Comparison of ENCODE assay signal across 28 cellular contexts in the genomic region with DNA sequence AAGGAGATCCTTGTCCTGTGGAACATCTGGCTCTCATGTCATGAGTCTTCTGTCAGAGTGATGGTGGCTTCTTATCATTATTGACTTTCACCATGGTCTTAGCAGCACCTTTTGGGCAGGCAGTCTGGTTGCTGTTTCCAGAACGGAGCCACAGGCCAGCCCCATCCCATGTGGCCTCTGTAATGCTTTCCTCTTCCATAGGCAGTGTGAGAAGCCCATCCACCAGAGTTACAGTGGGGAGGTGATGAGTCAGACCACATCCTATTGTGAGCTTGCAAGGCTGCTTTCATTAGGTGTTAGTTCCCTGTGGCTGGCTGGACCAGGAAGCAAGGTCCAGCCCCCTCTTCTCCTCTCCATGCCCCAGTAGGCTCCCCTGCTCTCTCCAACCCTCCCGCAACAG. TPM values are rescaled to one million over a fixed set of nuclear protein-coding genes. Genes with fewer than 3 reads are reported as not detected.
A peak's percentile ranks its signal among the peaks of the same experiment; 100 is the strongest.
DNase-seq lines count a peak whose midpoint lies in the region; ATAC-seq and TF ChIP-seq lines count a peak whose summit lies in the region.
"Had no signal": no experiment of that assay in that cellular context is flagged by ENCODE, and none has a peak within 500 bp of the region (broad histone marks: within the 10 kb centered on the region; RNA-seq: fewer than 3 reads in every experiment).

No MANE protein-coding gene starts in this region.

- H2BK15ac ChIP-seq in neuronal stem cell (ENCODE audit: low read length) = no peak overlapping the region

- H3K14ac ChIP-seq in neuronal stem cell (ENCODE audit: low read length) = no peak overlapping the region

- H3K79me1 ChIP-seq in neuronal stem cell (ENCODE audit: low read depth, low read length) = no peaks in the 10 kb centered on the region

- peak overlapping the region; percentile 17 for H3K23ac ChIP-seq in neuronal stem cell (ENCODE audit: low read depth, low read length, poor library complexity)

- no peaks in the 10 kb centered on the region for H3K4me1 ChIP-seq in neuronal stem cell (ENCODE audit: control insufficient read depth in 2 of 2, insufficient read depth in 1 of 2, low read depth in 1 of 2, low read length in 2 of 2)
- H3K4me1 ChIP-seq: SJSA1, spleen had no signal

- H3K4me3 ChIP-seq in fibroblast of mammary gland (ENCODE audit: control insufficient read depth, low read depth, low read length) (no peak overlapping the region), neuronal stem cell (ENCODE audit: low read length in 2 of 2) (peak overlapping the region in 1 of 2 donors; percentile 29)
- H3K4me3 ChIP-seq: SJSA1, spleen had no signal

- H3K9me3 Mint-ChIP-seq in effector memory CD8-positive, alpha-beta T cell = no peaks in the 10 kb centered on the region
- H3K9me3 Mint-ChIP-seq: activated B cell treated with CpG ODN at 0.5 μM for 24 hours; activated CD4-positive, alpha-beta memory T cell treated with anti-CD3 and anti-CD28 coated beads, Interleukin-2, amount 10 ng/mL, durations not matched to agents 7 days and 5 days; activated naive CD4-positive, alpha-beta T cell treated with anti-CD3 and anti-CD28 coated beads for 36 hours; mesothelial cell of epicardium; T-helper 2 cell treated with Interferon-gamma antibody and Interleukin-4, amounts not matched to agents 5 μg/mL and 100 μg/mL, for 36 hours had no signal

- peaks cover 0 to 7% (median 0%) of the 10 kb centered on the region in 3 experiments for H3K27me3 ChIP-seq in neuronal stem cell (ENCODE audit: control insufficient read depth in 3 of 3, insufficient read depth in 3 of 3, low read depth in 1 of 3, low read length in 3 of 3)
- H3K27me3 ChIP-seq: SJSA1 had no signal

- no peaks in the 10 kb centered on the region for H3K9me3 ChIP-seq in neuronal stem cell (replicated peaks in 1 of 2; ENCODE audit: control insufficient read depth in 2 of 2, insufficient read depth in 1 of 2, low read depth in 1 of 2, low read length in 2 of 2)
- H3K9me3 ChIP-seq: SJSA1, spleen had no signal

- H3K4ac ChIP-seq in neuronal stem cell (ENCODE audit: low read length) = no peak overlapping the region

- H3K27ac Mint-ChIP-seq in effector memory CD8-positive, alpha-beta T cell = no peak overlapping the region
- H3K27ac Mint-ChIP-seq: activated B cell treated with CpG ODN at 0.5 μM for 24 hours; activated CD4-positive, alpha-beta memory T cell treated with anti-CD3 and anti-CD28 coated beads, Interleukin-2, amount 10 ng/mL, durations not matched to agents 7 days and 5 days; activated naive CD4-positive, alpha-beta T cell treated with anti-CD3 and anti-CD28 coated beads for 36 hours; CD14-positive monocyte; mesothelial cell of epicardium; T-helper 2 cell treated with Interferon-gamma antibody and Interleukin-4, amounts not matched to agents 5 μg/mL and 100 μg/mL, for 36 hours had no signal

- no peaks in the 10 kb centered on the region for H3K36me3 Mint-ChIP-seq in effector memory CD8-positive, alpha-beta T cell (ENCODE audit: insufficient read depth)
- H3K36me3 Mint-ChIP-seq: CD14-positive monocyte, mesothelial cell of epicardium had no signal

- TF ChIP-seq CTCF in fibroblast of mammary gland (conservative IDR thresholded peaks at IDR 0.05; ENCODE audit: control insufficient read depth, insufficient read depth, low read depth, low read length) = no peak

- no peak overlapping the region for H2BK12ac ChIP-seq in neuronal stem cell (ENCODE audit: low read length)

- H3K4me3 Mint-ChIP-seq in effector memory CD8-positive, alpha-beta T cell = no peak overlapping the region
- H3K4me3 Mint-ChIP-seq: activated B cell treated with CpG ODN at 0.5 μM for 24 hours; activated CD4-positive, alpha-beta memory T cell treated with anti-CD3 and anti-CD28 coated beads, Interleukin-2, amount 10 ng/mL, durations not matched to agents 7 days and 5 days; activated naive CD4-positive, alpha-beta T cell treated with anti-CD3 and anti-CD28 coated beads for 36 hours; CD14-positive monocyte; mesothelial cell of epicardium; T-helper 2 cell treated with Interferon-gamma antibody and Interleukin-4, amounts not matched to agents 5 μg/mL and 100 μg/mL, for 36 hours had no signal

- ATAC-seq in esophagus mucosa = no peak
- ATAC-seq in effector memory CD8-positive, alpha-beta T cell (replicated peaks) = no peak

- H2BK120ac ChIP-seq in neuronal stem cell (ENCODE audit: low read depth, low read length) = no peak overlapping the region

- no peak overlapping the region for H2AFZ ChIP-seq in neuronal stem cell (ENCODE audit: low read length)

- no peak overlapping the region for H3K4me2 ChIP-seq in neuronal stem cell (ENCODE audit: insufficient read depth, low read length, poor library complexity, severe bottlenecking)

- no peak overlapping the region for H3K27ac ChIP-seq in neuronal stem cell (replicated peaks; ENCODE audit: low read length)
- H3K27ac ChIP-seq: SJSA1, spleen had no signal

- peak; percentile 16 for DNase-seq in NCI-H1105 treated with DMSO at 0.1 percent for 48 hours (lab: John Stamatoyannopoulos, UW)
- DNase-seq in NCI-H1105 (lab: John Stamatoyannopoulos, UW) = no peak
- peak; percentile 12 for DNase-seq in OCI-M1 (lab: John Stamatoyannopoulos, UW)
- DNase-seq in fibroblast of mammary gland (ENCODE audit: low read depth) = peak; percentile 37
- no peak for DNase-seq in neuronal stem cell (ENCODE audit: low spot score)
- no peak for DNase-seq in effector memory CD8-positive, alpha-beta T cell
- DNase-seq in mesenteric fat pad (ENCODE audit: low spot score) = no peak
- DNase-seq: 8988T; activated B cell treated with CpG ODN at 0.5 μM for 24 hours; activated CD4-positive, alpha-beta memory T cell treated with anti-CD3 and anti-CD28 coated beads, Interleukin-2, amount 10 ng/mL, durations not matched to agents 7 days and 5 days; activated naive CD4-positive, alpha-beta T cell treated with anti-CD3 and anti-CD28 coated beads for 36 hours; cerebellar nuclear complex; effector memory CD4-positive, alpha-beta T cell; hippocampal formation; NCI-H1930; NCI-H526 treated with DMSO at 0.1 percent for 48 hours; spleen; stimulated activated CD8-positive, alpha-beta memory T cell treated with anti-CD3 and anti-CD28 coated beads, Interleukin-4, amount 100 ng/mL, for 48 hours had no signal

- no CpG with 5 or more reads among the region's 2 CpGs for WGBS in neuronal stem cell (ENCODE audit: extremely low coverage in 2 of 2, insufficient read length in 2 of 2, insufficient replicate concordance in 1 of 2), 2 donors

- peaks cover 41 to 49% of the 10 kb centered on the region in 2 donors for H3K27me3 Mint-ChIP-seq in effector memory CD8-positive, alpha-beta T cell

- H4K8ac ChIP-seq in neuronal stem cell (ENCODE audit: low read depth, low read length) = peak overlapping the region; percentile 86

- H2AK5ac ChIP-seq in neuronal stem cell (ENCODE audit: low read depth, low read length) = no peak overlapping the region

- H3K9ac ChIP-seq in neuronal stem cell (ENCODE audit: low read depth, low read length, poor library complexity) = no peak overlapping the region

- H2BK5ac ChIP-seq in neuronal stem cell (ENCODE audit: low read length) = no peak overlapping the region

- no peaks in the 10 kb centered on the region for H3K4me1 Mint-ChIP-seq in effector memory CD8-positive, alpha-beta T cell (ENCODE audit: low read depth in 2 of 2)
- H3K4me1 Mint-ChIP-seq: activated B cell treated with CpG ODN at 0.5 μM for 24 hours had no signal

- no peaks in the 10 kb centered on the region for H3K36me3 ChIP-seq in neuronal stem cell (replicated peaks in 1 of 2; ENCODE audit: control insufficient read depth in 2 of 2, insufficient read depth in 2 of 2, low read length in 2 of 2)
- H3K36me3 ChIP-seq: SJSA1, spleen had no signal

- no peak overlapping the region for H3K18ac ChIP-seq in neuronal stem cell (ENCODE audit: low read length)

- H4K91ac ChIP-seq in neuronal stem cell (ENCODE audit: low read depth, low read length, poor library complexity) = no peak overlapping the region

RNA-seq across cellular contexts. Expression of a gene that starts 30.8 kb away (rescaled TPM):
- not detected for polyA plus RNA-seq in neuronal stem cell (2013, experiment 1 of 2)
- polyA plus RNA-seq in neuronal stem cell (2013, experiment 2 of 2) = not detected
- not detected for total RNA-seq in esophagus mucosa
- total RNA-seq in mesenteric fat pad = not detected
- total RNA-seq: activated B cell treated with CpG ODN at 0.5 μM for 24 hours; activated CD4-positive, alpha-beta memory T cell treated with anti-CD3 and anti-CD28 coated beads, Interleukin-2, amount 10 ng/mL, durations not matched to agents 7 days and 5 days; activated naive CD4-positive, alpha-beta T cell treated with anti-CD3 and anti-CD28 coated beads for 36 hours; kidney epithelial cell; mesothelial cell of epicardium; pulmonary artery endothelial cell; SJSA1; spleen; subcutaneous adipose tissue; urinary bladder had no signal
- polyA plus RNA-seq: CD14-positive monocyte, neural cell, spleen, urinary bladder had no signal

RNA-seq across cellular contexts. Expression of a gene that starts 32.9 kb away (rescaled TPM):
- 76.0 TPM for polyA plus RNA-seq in neuronal stem cell (2013, experiment 1 of 2)
- 73.5 TPM for polyA plus RNA-seq in neuronal stem cell (2013, experiment 2 of 2)
- total RNA-seq in esophagus mucosa (7.3 TPM), mesenteric fat pad (19.2 TPM)
- total RNA-seq: activated B cell treated with CpG ODN at 0.5 μM for 24 hours; activated naive CD4-positive, alpha-beta T cell treated with anti-CD3 and anti-CD28 coated beads for 36 hours had no signal
- polyA plus RNA-seq: CD14-positive monocyte had no signal

Comparison
In these comparisons a context has a peak if more than half of its experiments do, and no peak if none do; other contexts are left out.
1. DNase-seq: peak in NCI-H1105 treated with DMSO at 0.1 percent for 48 hours (single experiment), OCI-M1 (single experiment) and fibroblast of mammary gland (single experiment); none in NCI-H1105 (single experiment), neuronal stem cell (single experiment), effector memory CD8-positive, alpha-beta T cell (0 of 3) and mesenteric fat pad (single experiment).